Comparison of ENCODE assay signal across 18 cellular contexts in the genomic region with DNA sequence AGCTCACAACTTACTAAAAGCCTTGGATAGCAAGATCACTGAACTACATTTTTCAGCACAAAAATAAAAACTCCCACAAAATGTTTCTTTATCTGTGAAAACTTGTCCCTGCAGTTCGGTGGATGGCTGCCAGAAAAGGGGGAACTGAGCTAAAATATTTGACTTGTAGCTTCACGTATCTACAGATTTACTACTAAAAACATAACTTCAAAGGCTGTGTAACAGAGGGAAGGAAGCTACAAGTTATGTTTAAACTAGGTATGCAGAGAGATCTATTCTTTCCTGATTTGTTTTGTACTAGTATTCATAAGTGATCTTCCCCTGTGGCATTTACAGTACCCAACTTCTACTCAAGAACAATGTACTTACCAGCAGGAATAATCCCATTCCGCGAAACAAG.
"Had no signal": no experiment of that assay in that cellular context is flagged by ENCODE, and none has a peak within 500 bp of the region (broad histone marks: within the 10 kb centered on the region; RNA-seq: fewer than 3 reads in every experiment).

No MANE protein-coding gene starts in this region.

- H3K4me1 ChIP-seq: esophagus squamous epithelium, parathyroid adenoma, thyroid gland had no signal

- FAIRE-seq: endothelial cell of umbilical vein had no signal

- DNase-seq: activated CD4-positive, alpha-beta memory T cell treated with anti-CD3 and anti-CD28 coated beads, Interleukin-2, amount 10 ng/mL, durations not matched to agents 7 days and 5 days; activated T-cell treated with anti-CD3 and anti-CD28 coated beads, Interleukin-2, amount 50 U/mL, for 24 hours; caudate nucleus; cortex of kidney; effector CD4-positive, alpha-beta T cell; esophagus squamous epithelium; immature natural killer cell; left cardiac atrium; lower lobe of right lung; midbrain; stimulated activated CD4-positive, alpha-beta T cell treated with anti-CD3 and anti-CD28 coated beads, Interleukin-2, amount 100 ng/mL, for 48 hours; T-helper 17 cell; thyroid gland; WERI-Rb-1 had no signal

- H3K36me3 ChIP-seq: esophagus squamous epithelium, lower lobe of right lung, thyroid gland had no signal

- H3K79me2 ChIP-seq: parathyroid adenoma had no signal

- H3K27me3 ChIP-seq: thyroid gland had no signal

- H3K4me1 Mint-ChIP-seq: activated CD4-positive, alpha-beta memory T cell treated with anti-CD3 and anti-CD28 coated beads, Interleukin-2, amount 10 ng/mL, durations not matched to agents 7 days and 5 days; activated naive CD4-positive, alpha-beta T cell treated with anti-CD3 and anti-CD28 coated beads, Interleukin-2, amount 50 U/mL, for 24 hours; immature natural killer cell; T-helper 17 cell had no signal

- H3K36me3 Mint-ChIP-seq: activated naive CD4-positive, alpha-beta T cell treated with anti-CD3 and anti-CD28 coated beads, Interleukin-2, amount 50 U/mL, for 24 hours; immature natural killer cell; stimulated activated memory B cell treated with anti-CD40 and anti-IgM and Interleukin-4, amounts not matched to agents 10 μg/mL and 1 μg/mL and 100 μg/mL, for 72 hours had no signal

- H3K4me3 ChIP-seq: esophagus squamous epithelium, lower lobe of right lung, thyroid gland had no signal

- H3K27ac ChIP-seq: esophagus squamous epithelium, lower lobe of right lung, parathyroid adenoma, thyroid gland, WERI-Rb-1 had no signal

- H3K9me3 ChIP-seq: esophagus squamous epithelium, lower lobe of right lung, thyroid gland had no signal

- H3K27me3 Mint-ChIP-seq: stimulated activated memory B cell treated with anti-CD40 and anti-IgM and Interleukin-4, amounts not matched to agents 10 μg/mL and 1 μg/mL and 100 μg/mL, for 72 hours had no signal

- ATAC-seq: left cardiac atrium; lower lobe of right lung; stimulated activated memory B cell treated with anti-CD40 and anti-IgM and Interleukin-4, amounts not matched to agents 10 μg/mL and 1 μg/mL and 100 μg/mL, for 72 hours; T-helper 17 cell had no signal

- H3K9ac ChIP-seq: parathyroid adenoma had no signal

- H3K4me3 Mint-ChIP-seq: activated CD4-positive, alpha-beta memory T cell treated with anti-CD3 and anti-CD28 coated beads, Interleukin-2, amount 10 ng/mL, durations not matched to agents 7 days and 5 days; activated naive CD4-positive, alpha-beta T cell treated with anti-CD3 and anti-CD28 coated beads, Interleukin-2, amount 50 U/mL, for 24 hours; activated T-cell treated with anti-CD3 and anti-CD28 coated beads, Interleukin-2, amount 50 U/mL, for 24 hours; immature natural killer cell; stimulated activated memory B cell treated with anti-CD40 and anti-IgM and Interleukin-4, amounts not matched to agents 10 μg/mL and 1 μg/mL and 100 μg/mL, for 72 hours; T-helper 17 cell had no signal

- H3K27ac Mint-ChIP-seq: activated CD4-positive, alpha-beta memory T cell treated with anti-CD3 and anti-CD28 coated beads, Interleukin-2, amount 10 ng/mL, durations not matched to agents 7 days and 5 days; activated naive CD4-positive, alpha-beta T cell treated with anti-CD3 and anti-CD28 coated beads, Interleukin-2, amount 50 U/mL, for 24 hours; activated T-cell treated with anti-CD3 and anti-CD28 coated beads, Interleukin-2, amount 50 U/mL, for 24 hours; immature natural killer cell; stimulated activated memory B cell treated with anti-CD40 and anti-IgM and Interleukin-4, amounts not matched to agents 10 μg/mL and 1 μg/mL and 100 μg/mL, for 72 hours; T-helper 17 cell had no signal

- H2AFZ ChIP-seq: parathyroid adenoma had no signal

- H3K9me3 Mint-ChIP-seq: activated CD4-positive, alpha-beta memory T cell treated with anti-CD3 and anti-CD28 coated beads, Interleukin-2, amount 10 ng/mL, durations not matched to agents 7 days and 5 days; activated naive CD4-positive, alpha-beta T cell treated with anti-CD3 and anti-CD28 coated beads, Interleukin-2, amount 50 U/mL, for 24 hours; activated T-cell treated with anti-CD3 and anti-CD28 coated beads, Interleukin-2, amount 50 U/mL, for 24 hours; immature natural killer cell; stimulated activated memory B cell treated with anti-CD40 and anti-IgM and Interleukin-4, amounts not matched to agents 10 μg/mL and 1 μg/mL and 100 μg/mL, for 72 hours had no signal
